ENCODE assay signal across 10 cellular contexts in the genomic region with DNA sequence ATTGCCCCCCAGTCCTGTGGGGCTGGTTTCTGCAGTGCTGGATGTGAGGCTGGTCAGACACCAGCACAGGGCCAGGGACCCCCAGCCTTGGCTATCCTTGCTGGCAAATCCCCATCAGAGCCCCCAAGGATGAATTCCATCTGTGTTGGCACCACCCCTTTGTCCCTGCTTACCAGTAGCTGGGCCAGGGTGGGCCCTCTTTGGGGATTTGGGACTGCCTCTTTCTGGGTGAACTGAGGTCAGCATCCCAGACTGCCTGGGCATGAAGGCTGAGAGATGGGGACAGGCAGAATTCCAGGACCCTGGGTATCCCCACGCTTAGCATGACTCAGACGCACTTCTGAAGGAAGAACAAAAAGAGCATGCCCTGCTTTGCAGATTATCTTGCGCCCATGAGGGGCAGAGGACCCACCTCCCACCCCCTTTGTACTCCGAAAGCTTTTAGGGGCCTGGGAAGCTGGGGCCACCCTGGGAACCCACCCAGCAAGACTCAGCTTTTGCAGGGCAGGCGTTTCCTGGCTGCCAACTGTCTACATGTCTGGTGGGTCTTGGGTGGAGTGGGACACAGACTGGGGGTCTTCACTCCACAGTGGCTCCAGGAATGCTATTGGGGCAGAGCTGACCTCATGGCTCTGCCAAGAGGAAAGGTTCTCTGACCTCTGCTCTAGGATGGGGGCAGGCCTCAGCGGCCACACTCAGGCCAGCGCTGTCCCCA. TPM values are rescaled to one million over a fixed set of nuclear protein-coding genes. Genes with fewer than 3 reads are reported as not detected.
A peak's percentile ranks its signal among the peaks of the same experiment; 100 is the strongest.
DNase-seq lines count a peak whose midpoint lies in the region; ATAC-seq, FAIRE-seq and TF ChIP-seq lines count a peak whose summit lies in the region.
"Had no signal": no experiment of that assay in that cellular context is flagged by ENCODE, and none has a peak within 500 bp of the region (broad histone marks: within the 10 kb centered on the region; RNA-seq: fewer than 3 reads in every experiment).

No MANE protein-coding gene starts in this region.

- in situ Hi-C loops in HepG2 (cut with HindIII; ENCODE audit: extremely low pct_ligation_motif_present, low pct_unique_long_range_greater_than_20kb) (loop anchor here (5.0 kb wide), 1 partner anchor 269 kb away; no protein-coding TSS in a partner anchor), G401 (cut with HindIII; ENCODE audit: low sequenced_read_pairs) (no loop called here)

- H3K4me3 ChIP-seq in RWPE2 (ENCODE audit: severe bottlenecking) (no peak overlapping the region), HepG2 (replicated peaks in 1 of 3; ENCODE audit: insufficient read depth in 1 of 3, low read depth in 2 of 3, low read length in 3 of 3) (no peak overlapping the region)
- H3K4me3 ChIP-seq: dorsolateral prefrontal cortex had no signal

- TF ChIP-seq CTCF in RWPE2 (IDR thresholded peaks at IDR 0.05; ENCODE audit: poor library complexity, severe bottlenecking) (no peak), HepG2 (CRISPR knock-in tag; IDR thresholded peaks at IDR 0.05) (no peak)

- H3K27ac ChIP-seq in RWPE2 (ENCODE audit: poor library complexity, severe bottlenecking): no peak overlapping the region
- H3K27ac ChIP-seq in HepG2 (ENCODE audit: extremely low read length, insufficient read depth, low read length): no peak overlapping the region

- H3K27me3 ChIP-seq in RWPE2 (ENCODE audit: insufficient read depth, poor library complexity, severe bottlenecking) (no peaks in the 10 kb centered on the region), HepG2 (ENCODE audit: control insufficient read depth in 1 of 2, insufficient read depth in 2 of 2, low read length in 2 of 2) (peaks cover 7 to 26% of the 10 kb centered on the region in 2 experiments; a peak in 4 of 5 replicates)
- H3K27me3 ChIP-seq: dorsolateral prefrontal cortex had no signal

- peak; percentile 20 for ATAC-seq in GM21723 (IDR thresholded peaks at IDR 0.05; ENCODE audit: unreplicated experiment)
- ATAC-seq in RWPE2 (ENCODE audit: low read depth): peak; percentile 26
- ATAC-seq in HepG2: peak; percentile 16
- ATAC-seq in HG02870 (IDR thresholded peaks at IDR 0.05; ENCODE audit: unreplicated experiment): no peak

- H3K9me3 ChIP-seq in RWPE2 (ENCODE audit: severe bottlenecking): peaks cover 4% of the 10 kb centered on the region
- H3K9me3 ChIP-seq in HepG2 (ENCODE audit: low read length): peaks cover 7% of the 10 kb centered on the region

- no peaks in the 10 kb centered on the region for H4K20me1 ChIP-seq in HepG2 (ENCODE audit: insufficient read depth, low read length)

- no peak for FAIRE-seq in HepG2 (lab: Jason Lieb, UNC)

- H3K79me2 ChIP-seq in HepG2 (ENCODE audit: insufficient read depth, low read length): no peaks in the 10 kb centered on the region

- WGBS in HepG2 (ENCODE audit: low lambda C conversion rate): 88% methylated on average over 4 of the region's 7 CpGs

- DNase-seq in ELR (ENCODE audit: low read depth) (peak; percentile 48), RWPE2 (ENCODE audit: low spot score) (no peak), HepG2 (ENCODE audit: low spot score) (no peak), NCI-H128 (lab: John Stamatoyannopoulos, UW; ENCODE audit: unreplicated experiment) (no peak), G401 (ENCODE audit: low spot score) (no peak)
- no peak for DNase-seq in effector CD4-positive, alpha-beta T cell

- CTCF ChIA-PET in HepG2 (lab: Yijun Ruan, JAX; ENCODE audit: low intra/inter-chr PET ratio, low total read pairs): interaction anchor here (1.2 to 3.4 kb wide), 3 partner anchors 268 to 289 kb away, joined by 5 to 59 read pairs (median 21); no protein-coding TSS in a partner anchor

- POLR2A ChIA-PET in HepG2 (lab: Yijun Ruan, JAX): no interaction called here

- no peak for TF ChIP-seq RAD21 in HepG2 (CRISPR knock-in tag; IDR thresholded peaks at IDR 0.05)

- H3K36me3 ChIP-seq in RWPE2 (ENCODE audit: low read depth): peaks cover 26% of the 10 kb centered on the region
- 0 out of 5 replicates have a peak, but pooled peaks cover 4 to 8% of the 10 kb centered on the region in 2 experiments for H3K36me3 ChIP-seq in HepG2 (replicated peaks in 1 of 2; ENCODE audit: control insufficient read depth in 1 of 2, insufficient read depth in 2 of 2, low read length in 2 of 2)

- intact Hi-C loops in HepG2 (cut with micrococcal nuclease; ENCODE audit: unreplicated experiment): loop anchor here (1.0 kb wide), 2 partner anchors 267 to 285 kb away; no protein-coding TSS in a partner anchor

- no peak overlapping the region for H3K4me2 ChIP-seq in HepG2 (ENCODE audit: low read depth, low read length)

- no TSS peak for BruUV-seq in HepG2 (replicated peaks; lab: Mats Ljungman, UMichigan)

- no peak for TF ChIP-seq POLR2A in HepG2 (IDR thresholded peaks at IDR 0.05; ENCODE audit: insufficient read depth in 1 of 2, low read depth in 2 of 2, low read length in 2 of 2)

- no peak overlapping the region for H2AFZ ChIP-seq in HepG2 (ENCODE audit: low read length)

- H3K9ac ChIP-seq in HepG2 (ENCODE audit: insufficient read depth, low read depth, low read length): no peak overlapping the region

- TF ChIP-seq EP300 in HepG2 (IDR thresholded peaks at IDR 0.05; ENCODE audit: low read depth in 2 of 2, low read length in 2 of 2) (no peak), HepG2 (CRISPR knock-in tag; IDR thresholded peaks at IDR 0.05; ENCODE audit: borderline replicate concordance) (no peak)

- H3K4me1 ChIP-seq in RWPE2 (ENCODE audit: insufficient read depth, poor library complexity, severe bottlenecking) (no peaks in the 10 kb centered on the region), HepG2 (ENCODE audit: insufficient read depth, low read length) (no peaks in the 10 kb centered on the region)

TF ChIP-seq in HepG2, 621 proteins besides CTCF, POLR2A, EP300 and RAD21 (continues in another document):
- TF ChIP-seq ZNF124 (CRISPR knock-in tag; IDR thresholded peaks at IDR 0.05): no peak
- TF ChIP-seq ZNF232 (CRISPR knock-in tag; IDR thresholded peaks at IDR 0.05; ENCODE audit: borderline replicate concordance): no peak
- TF ChIP-seq U2AF1 (optimal IDR thresholded peaks at IDR 0.05; ENCODE audit: low read depth, low read length): no peak
- no peak for TF ChIP-seq ELF3 (CRISPR knock-in tag; IDR thresholded peaks at IDR 0.05)
- no peak for TF ChIP-seq ELF4 (CRISPR knock-in tag; IDR thresholded peaks at IDR 0.05; ENCODE audit: borderline replicate concordance)
- TF ChIP-seq ZSCAN29 (CRISPR knock-in tag; conservative IDR thresholded peaks at IDR 0.05): no peak
- TF ChIP-seq PAF1 (CRISPR knock-in tag; IDR thresholded peaks at IDR 0.05): no peak
- TF ChIP-seq JARID2 (CRISPR knock-in tag; IDR thresholded peaks at IDR 0.05; ENCODE audit: insufficient replicate concordance): no peak
- TF ChIP-seq, protein P1, sequence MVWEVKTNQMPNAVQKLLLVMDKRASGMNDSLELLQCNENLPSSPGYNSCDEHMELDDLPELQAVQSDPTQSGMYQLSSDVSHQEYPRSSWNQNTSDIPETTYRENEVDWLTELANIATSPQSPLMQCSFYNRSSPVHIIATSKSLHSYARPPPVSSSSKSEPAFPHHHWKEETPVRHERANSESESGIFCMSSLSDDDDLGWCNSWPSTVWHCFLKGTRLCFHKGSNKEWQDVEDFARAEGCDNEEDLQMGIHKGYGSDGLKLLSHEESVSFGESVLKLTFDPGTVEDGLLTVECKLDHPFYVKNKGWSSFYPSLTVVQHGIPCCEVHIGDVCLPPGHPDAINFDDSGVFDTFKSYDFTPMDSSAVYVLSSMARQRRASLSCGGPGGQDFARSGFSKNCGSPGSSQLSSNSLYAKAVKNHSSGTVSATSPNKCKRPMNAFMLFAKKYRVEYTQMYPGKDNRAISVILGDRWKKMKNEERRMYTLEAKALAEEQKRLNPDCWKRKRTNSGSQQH (CRISPR knock-in tag; IDR thresholded peaks at IDR 0.05; ENCODE audit: low read depth): no peak
- TF ChIP-seq RBM22 (optimal IDR thresholded peaks at IDR 0.05; ENCODE audit: low read length): no peak

RNA-seq across cellular contexts. Expression of a gene that starts 26.8 kb away (rescaled TPM):
- not detected in 2 replicates for total RNA-seq in HepG2 (2016; rRNA removed; fragmentation: Illumina TruSeq; extraction: Trizol)
- total RNA-seq in HepG2 (2016; cell fraction: cytosol; rRNA removed; fragmentation: Illumina TruSeq; extraction: Trizol; ENCODE audit: low read depth): not detected in 2 replicates
- not detected in 2 replicates for total RNA-seq in HepG2 (2016; cell fraction: insoluble cytoplasmic fraction; rRNA removed; fragmentation: Illumina TruSeq; extraction: Trizol)
- not detected in 2 replicates for total RNA-seq in HepG2 (2016; cell fraction: membrane; rRNA removed; fragmentation: Illumina TruSeq; extraction: Trizol)
- total RNA-seq in HepG2 (2016; cell fraction: nucleus; rRNA removed; fragmentation: Illumina TruSeq; extraction: Trizol): not detected in 2 replicates
- not detected in 2 replicates for polyA plus RNA-seq in HepG2 (2011; rRNA removed)
- not detected in 2 replicates for polyA plus RNA-seq in HepG2 (2011; cell fraction: cytosol; rRNA removed)
- polyA plus RNA-seq in HepG2 (2011; cell fraction: nucleus; rRNA removed): not detected in 2 replicates
- polyA plus RNA-seq in HepG2 (2012): not detected in 2 replicates
- not detected in 2 replicates for polyA plus RNA-seq in HepG2 (2016; cell fraction: cytosol; fragmentation: Illumina TruSeq; extraction: Trizol; ENCODE audit: low read depth)
- polyA plus RNA-seq in HepG2 (2016; cell fraction: insoluble cytoplasmic fraction; fragmentation: Illumina TruSeq; extraction: Trizol; ENCODE audit: low read depth): not detected in 2 replicates
- polyA plus RNA-seq in HepG2 (2016; cell fraction: membrane; fragmentation: Illumina TruSeq; extraction: Trizol; ENCODE audit: low read depth): not detected in 2 replicates
- polyA plus RNA-seq in HepG2 (2016; cell fraction: nucleus; fragmentation: Illumina TruSeq; extraction: Trizol; ENCODE audit: insufficient read depth, low read depth): not detected in 2 replicates
- not detected in 2 replicates for polyA minus RNA-seq in HepG2 (2011; rRNA and poly(A)+ RNA removed; ENCODE audit: low replicate concordance)
- polyA minus RNA-seq in HepG2 (2011; cell fraction: cytosol; rRNA and poly(A)+ RNA removed): not detected in 2 replicates
- polyA minus RNA-seq in HepG2 (2011; cell fraction: nucleus; rRNA and poly(A)+ RNA removed): not detected in 2 replicates
- total RNA-seq in G401 (2014; rRNA removed; shearing (Covaris generic)): 2.1 and 2.3 TPM in 2 replicates
- total RNA-seq: CD8-positive, alpha-beta T cell had no signal
